Comparison of ENCODE assay signal across 25 cellular contexts in the genomic region with DNA sequence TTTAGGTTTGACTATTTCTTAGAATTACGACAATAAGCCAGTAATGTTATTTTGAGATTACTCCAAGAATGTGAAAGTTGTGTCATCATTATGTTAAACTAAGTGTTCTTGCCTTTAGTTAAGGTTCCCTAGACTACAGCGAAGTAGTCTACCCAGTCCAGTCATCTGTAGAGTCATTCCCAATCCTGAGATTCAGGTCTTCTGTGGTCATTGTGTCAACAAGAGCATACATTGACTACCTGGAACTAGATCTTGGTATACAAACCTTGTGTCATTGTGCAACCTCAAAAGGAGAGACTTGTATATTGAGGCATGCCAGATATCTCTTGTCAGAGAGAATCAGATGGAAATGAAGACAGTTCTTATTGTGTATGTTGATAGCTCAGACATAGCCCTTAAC.
DNase-seq lines count a peak whose midpoint lies in the region; ATAC-seq, FAIRE-seq and TF ChIP-seq lines count a peak whose summit lies in the region.
"Had no signal": no experiment of that assay in that cellular context is flagged by ENCODE, and none has a peak within 500 bp of the region (broad histone marks: within the 10 kb centered on the region; RNA-seq: fewer than 3 reads in every experiment).

No MANE protein-coding gene starts in this region.

- peaks cover 28% of the 10 kb centered on the region for H3K36me3 Mint-ChIP-seq in activated CD8-positive, alpha-beta T cell treated with anti-CD3 and anti-CD28 coated beads for 36 hours (ENCODE audit: low read depth)
- H3K36me3 Mint-ChIP-seq in activated CD8-positive, alpha-beta T cell treated with anti-CD3 and anti-CD28 coated beads, Interleukin-2, amount 10 ng/mL, durations not matched to agents 7 days and 5 days (ENCODE audit: low read depth): peaks cover 48% of the 10 kb centered on the region
- H3K36me3 Mint-ChIP-seq in CD4-positive, alpha-beta T cell (ENCODE audit: low read depth): peaks cover 83% of the 10 kb centered on the region
- peaks cover 16% of the 10 kb centered on the region for H3K36me3 Mint-ChIP-seq in activated naive CD8-positive, alpha-beta T cell treated with anti-CD3 and anti-CD28 coated beads for 36 hours
- H3K36me3 Mint-ChIP-seq in immature natural killer cell: peaks cover 17 to 32% (median 29%) of the 10 kb centered on the region in 3 donors

- peaks cover 44% of the 10 kb centered on the region for H3K4me1 Mint-ChIP-seq in activated CD8-positive, alpha-beta T cell treated with anti-CD3 and anti-CD28 coated beads for 36 hours (ENCODE audit: low read depth)
- no peaks in the 10 kb centered on the region for H3K4me1 Mint-ChIP-seq in activated CD8-positive, alpha-beta T cell treated with anti-CD3 and anti-CD28 coated beads, Interleukin-2, amount 10 ng/mL, durations not matched to agents 7 days and 5 days (ENCODE audit: low read depth)
- H3K4me1 Mint-ChIP-seq in CD4-positive, alpha-beta T cell (ENCODE audit: low read depth): peaks cover 32% of the 10 kb centered on the region
- H3K4me1 Mint-ChIP-seq in activated naive CD8-positive, alpha-beta T cell treated with anti-CD3 and anti-CD28 coated beads for 36 hours: peaks cover 35% of the 10 kb centered on the region
- peaks cover 0 to 7% of the 10 kb centered on the region in 2 donors for H3K4me1 Mint-ChIP-seq in immature natural killer cell
- H3K4me1 Mint-ChIP-seq: CD14-positive monocyte had no signal

- no peaks in the 10 kb centered on the region for H3K27me3 Mint-ChIP-seq in activated CD8-positive, alpha-beta T cell treated with anti-CD3 and anti-CD28 coated beads for 36 hours
- H3K27me3 Mint-ChIP-seq in activated CD8-positive, alpha-beta T cell treated with anti-CD3 and anti-CD28 coated beads, Interleukin-2, amount 10 ng/mL, durations not matched to agents 7 days and 5 days (ENCODE audit: low read depth): no peaks in the 10 kb centered on the region
- no peaks in the 10 kb centered on the region for H3K27me3 Mint-ChIP-seq in CD4-positive, alpha-beta T cell
- H3K27me3 Mint-ChIP-seq in activated naive CD8-positive, alpha-beta T cell treated with anti-CD3 and anti-CD28 coated beads for 36 hours: no peaks in the 10 kb centered on the region
- H3K27me3 Mint-ChIP-seq in immature natural killer cell (ENCODE audit: low read depth in 3 of 3): peaks cover 0 to 4% (median 0%) of the 10 kb centered on the region in 3 donors

- no peak for FAIRE-seq in frontal cortex (lab: Jason Lieb, UNC)
- FAIRE-seq: GM12878, GM18507, RCC 7860 had no signal

- no peak for ATAC-seq in activated CD8-positive, alpha-beta T cell treated with anti-CD3 and anti-CD28 coated beads for 36 hours
- no peak for ATAC-seq in activated CD8-positive, alpha-beta T cell treated with anti-CD3 and anti-CD28 coated beads, Interleukin-2, amount 10 ng/mL, durations not matched to agents 7 days and 5 days
- ATAC-seq in CD4-positive, alpha-beta T cell (ENCODE audit: poor library complexity): no peak
- ATAC-seq: GM12878, GM23338 had no signal

- peak overlapping the region; percentile 25 for H3K27ac Mint-ChIP-seq in activated CD8-positive, alpha-beta T cell treated with anti-CD3 and anti-CD28 coated beads for 36 hours
- H3K27ac Mint-ChIP-seq in activated CD8-positive, alpha-beta T cell treated with anti-CD3 and anti-CD28 coated beads, Interleukin-2, amount 10 ng/mL, durations not matched to agents 7 days and 5 days: no peak overlapping the region
- H3K27ac Mint-ChIP-seq in CD4-positive, alpha-beta T cell: peak overlapping the region; percentile 31
- H3K27ac Mint-ChIP-seq in activated naive CD8-positive, alpha-beta T cell treated with anti-CD3 and anti-CD28 coated beads for 36 hours: peak overlapping the region; percentile 22
- H3K27ac Mint-ChIP-seq in immature natural killer cell: peak overlapping the region in 5 of 6 donors; percentile 13 to 74 (median 62)
- H3K27ac Mint-ChIP-seq: CD14-positive monocyte, GM23338 had no signal

- no peaks in the 10 kb centered on the region for H3K9me3 Mint-ChIP-seq in activated CD8-positive, alpha-beta T cell treated with anti-CD3 and anti-CD28 coated beads for 36 hours
- H3K9me3 Mint-ChIP-seq in activated CD8-positive, alpha-beta T cell treated with anti-CD3 and anti-CD28 coated beads, Interleukin-2, amount 10 ng/mL, durations not matched to agents 7 days and 5 days (ENCODE audit: insufficient read depth): no peaks in the 10 kb centered on the region
- no peaks in the 10 kb centered on the region for H3K9me3 Mint-ChIP-seq in CD4-positive, alpha-beta T cell
- no peaks in the 10 kb centered on the region for H3K9me3 Mint-ChIP-seq in activated naive CD8-positive, alpha-beta T cell treated with anti-CD3 and anti-CD28 coated beads for 36 hours
- H3K9me3 Mint-ChIP-seq in immature natural killer cell: no peaks in the 10 kb centered on the region
- H3K9me3 Mint-ChIP-seq: CD14-positive monocyte, GM23338 had no signal

- CTCF ChIA-PET in activated CD8-positive, alpha-beta T cell treated with anti-CD3 and anti-CD28 coated beads for 36 hours (lab: Charles Lee): interaction anchor here (1.1 kb wide), 1 partner anchor 9 kb away, joined by 3 read pairs; no protein-coding TSS in a partner anchor
- CTCF ChIA-PET in activated CD8-positive, alpha-beta T cell treated with anti-CD3 and anti-CD28 coated beads, Interleukin-2, amount 10 ng/mL, durations not matched to agents 7 days and 5 days (lab: Charles Lee): interaction anchor here (1.2 kb wide), 2 partner anchors 116 to 310 kb away, joined by 3 read pairs; a partner anchor contains a TSS
- CTCF ChIA-PET in CD4-positive, alpha-beta T cell (lab: Charles Lee): no interaction called here

- H3K27me3 ChIP-seq in CD4-positive, alpha-beta T cell (ENCODE audit: control insufficient read depth, insufficient read depth, low read length): no peaks in the 10 kb centered on the region

- intact Hi-C loops in activated CD8-positive, alpha-beta T cell treated with anti-CD3 and anti-CD28 coated beads for 36 hours (cut with micrococcal nuclease): no loop called here
- intact Hi-C loops in CD4-positive, alpha-beta T cell (cut with DNase I, micrococcal nuclease): no loop called here

- no peaks in the 10 kb centered on the region for H3K9me3 ChIP-seq in CD4-positive, alpha-beta T cell (ENCODE audit: control insufficient read depth, low read length)

- POLR2A ChIA-PET in activated CD8-positive, alpha-beta T cell treated with anti-CD3 and anti-CD28 coated beads for 36 hours (lab: Charles Lee): interaction anchor here (0.9 kb wide), 1 partner anchor 20 kb away, joined by 3 read pairs; no protein-coding TSS in a partner anchor
- POLR2A ChIA-PET in activated CD8-positive, alpha-beta T cell treated with anti-CD3 and anti-CD28 coated beads, Interleukin-2, amount 10 ng/mL, durations not matched to agents 7 days and 5 days (lab: Charles Lee): no interaction called here
- POLR2A ChIA-PET in CD4-positive, alpha-beta T cell (lab: Charles Lee): interaction anchor here (0.7 to 1.5 kb wide), 3 partner anchors 11 to 115 kb away, joined by 3 to 4 read pairs (median 3); a partner anchor contains a TSS

- TF ChIP-seq CTCF in activated CD8-positive, alpha-beta T cell treated with anti-CD3 and anti-CD28 coated beads for 36 hours (IDR thresholded peaks at IDR 0.05): no peak
- no peak for TF ChIP-seq CTCF in CD4-positive, alpha-beta T cell (IDR thresholded peaks at IDR 0.05)

- no peak for DNase-seq in activated CD8-positive, alpha-beta T cell treated with anti-CD3 and anti-CD28 coated beads for 36 hours
- DNase-seq in activated CD8-positive, alpha-beta T cell treated with anti-CD3 and anti-CD28 coated beads, Interleukin-2, amount 10 ng/mL, durations not matched to agents 7 days and 5 days: no peak
- no peak for DNase-seq in CD4-positive, alpha-beta T cell
- DNase-seq in activated naive CD8-positive, alpha-beta T cell treated with anti-CD3 and anti-CD28 coated beads for 36 hours: no peak
- DNase-seq in immature natural killer cell (no peak), EL (no peak), islet precursor cell (no peak), frontal cortex (ENCODE audit: low spot score in 2 of 2) (no peak)
- DNase-seq: 8988T, COR-L47, DMS 273 treated with DMSO at 0.1 percent for 48 hours, GF-D8, HCEC 1CT, IMR-90, Kasumi-1, MM.1S, NCI-H1105, NCI-H1694, Right ventricle myocardium superior had no signal

- peak overlapping the region; percentile 7 for H3K27ac ChIP-seq in CD4-positive, alpha-beta T cell (ENCODE audit: low read depth, low read length)
- H3K27ac ChIP-seq: HL-60 had no signal

- no peak overlapping the region for H3K4me3 Mint-ChIP-seq in activated CD8-positive, alpha-beta T cell treated with anti-CD3 and anti-CD28 coated beads for 36 hours
- no peak overlapping the region for H3K4me3 Mint-ChIP-seq in activated CD8-positive, alpha-beta T cell treated with anti-CD3 and anti-CD28 coated beads, Interleukin-2, amount 10 ng/mL, durations not matched to agents 7 days and 5 days
- no peak overlapping the region for H3K4me3 Mint-ChIP-seq in CD4-positive, alpha-beta T cell
- H3K4me3 Mint-ChIP-seq in activated naive CD8-positive, alpha-beta T cell treated with anti-CD3 and anti-CD28 coated beads for 36 hours: no peak overlapping the region
- H3K4me3 Mint-ChIP-seq in immature natural killer cell: no peak overlapping the region
- H3K4me3 Mint-ChIP-seq: CD14-positive monocyte, GM23338 had no signal
